Comparison of ENCODE assay signal across 1 cellular context in the genomic region with DNA sequence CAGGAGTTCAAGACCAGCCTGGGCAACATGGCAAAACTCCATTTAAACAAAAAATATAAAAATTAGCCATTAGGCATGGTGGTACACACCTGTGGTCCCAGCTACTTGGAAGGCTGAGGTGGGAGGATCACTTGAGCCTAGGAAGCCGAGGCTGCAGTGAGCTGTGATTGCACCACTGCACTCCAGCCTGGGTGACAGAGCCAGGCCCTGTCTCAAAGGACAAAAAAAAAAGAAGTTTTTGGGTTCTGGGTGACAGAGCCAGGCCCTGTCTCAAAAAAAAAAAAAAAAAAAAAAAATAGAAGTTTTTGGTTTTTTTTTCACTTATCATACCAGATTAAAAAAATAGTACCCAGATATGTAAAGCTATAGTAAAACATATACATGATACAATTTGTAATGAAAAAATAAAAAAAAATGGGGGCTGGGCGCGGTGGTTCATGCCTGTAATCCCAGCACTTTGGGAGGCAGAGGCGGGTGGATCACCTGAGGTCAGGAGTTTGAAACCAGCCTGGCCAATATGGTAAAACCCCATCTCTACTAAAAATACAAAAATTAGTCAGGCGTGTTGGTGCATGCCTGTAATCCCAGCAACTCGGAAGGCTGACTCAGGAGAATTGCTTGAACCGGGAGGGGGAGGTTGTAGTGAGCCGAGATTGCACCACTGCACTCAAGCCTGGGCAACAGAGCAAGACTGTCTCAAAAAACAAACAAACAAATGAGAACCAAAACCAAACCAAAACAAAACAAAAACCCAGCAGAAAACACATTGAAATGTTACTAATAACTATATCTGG.
TF ChIP-seq lines count a peak whose summit lies in the region.

No MANE protein-coding gene starts in this region.

TF ChIP-seq in HEK293, 187 proteins besides CTCF, POLR2A, EP300 and RAD21 (continued from another document):
- TF ChIP-seq INSM2 (tag by site-specific recombination; IDR thresholded peaks at IDR 0.05): peak; percentile 58
- TF ChIP-seq, protein P1, sequence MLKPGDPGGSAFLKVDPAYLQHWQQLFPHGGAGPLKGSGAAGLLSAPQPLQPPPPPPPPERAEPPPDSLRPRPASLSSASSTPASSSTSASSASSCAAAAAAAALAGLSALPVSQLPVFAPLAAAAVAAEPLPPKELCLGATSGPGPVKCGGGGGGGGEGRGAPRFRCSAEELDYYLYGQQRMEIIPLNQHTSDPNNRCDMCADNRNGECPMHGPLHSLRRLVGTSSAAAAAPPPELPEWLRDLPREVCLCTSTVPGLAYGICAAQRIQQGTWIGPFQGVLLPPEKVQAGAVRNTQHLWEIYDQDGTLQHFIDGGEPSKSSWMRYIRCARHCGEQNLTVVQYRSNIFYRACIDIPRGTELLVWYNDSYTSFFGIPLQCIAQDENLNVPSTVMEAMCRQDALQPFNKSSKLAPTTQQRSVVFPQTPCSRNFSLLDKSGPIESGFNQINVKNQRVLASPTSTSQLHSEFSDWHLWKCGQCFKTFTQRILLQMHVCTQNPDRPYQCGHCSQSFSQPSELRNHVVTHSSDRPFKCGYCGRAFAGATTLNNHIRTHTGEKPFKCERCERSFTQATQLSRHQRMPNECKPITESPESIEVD (tag by site-specific recombination; IDR thresholded peaks at IDR 0.05): peak; percentile 44; the same call in 1 of the 2 replicates
- TF ChIP-seq IKZF3 (tag by site-specific recombination; IDR thresholded peaks at IDR 0.05): 0 out of 2 replicates have a peak, but pooled peaks have one; percentile 11
- 0 out of 2 replicates have a peak, but pooled peaks have one; percentile 15 for TF ChIP-seq SCRT2 (tag by site-specific recombination; IDR thresholded peaks at IDR 0.05)
- peak; percentile 77 for TF ChIP-seq SP7 (tag by site-specific recombination; IDR thresholded peaks at IDR 0.05)
- TF ChIP-seq ZNF610 (tag by site-specific recombination; IDR thresholded peaks at IDR 0.05; ENCODE audit: borderline replicate concordance): peak; percentile 23; the same call in 1 of the 2 replicates
- peak; percentile 72; the same call in 1 of the 2 replicates for TF ChIP-seq PATZ1 (tag by site-specific recombination; IDR thresholded peaks at IDR 0.05)
- 0 out of 2 replicates have a peak, but pooled peaks have one; percentile 23 for TF ChIP-seq ZNF324 (tag by site-specific recombination; IDR thresholded peaks at IDR 0.05)
- TF ChIP-seq ZEB2 (tag by site-specific recombination; IDR thresholded peaks at IDR 0.05): peak; percentile 67
- TF ChIP-seq, protein P2, sequence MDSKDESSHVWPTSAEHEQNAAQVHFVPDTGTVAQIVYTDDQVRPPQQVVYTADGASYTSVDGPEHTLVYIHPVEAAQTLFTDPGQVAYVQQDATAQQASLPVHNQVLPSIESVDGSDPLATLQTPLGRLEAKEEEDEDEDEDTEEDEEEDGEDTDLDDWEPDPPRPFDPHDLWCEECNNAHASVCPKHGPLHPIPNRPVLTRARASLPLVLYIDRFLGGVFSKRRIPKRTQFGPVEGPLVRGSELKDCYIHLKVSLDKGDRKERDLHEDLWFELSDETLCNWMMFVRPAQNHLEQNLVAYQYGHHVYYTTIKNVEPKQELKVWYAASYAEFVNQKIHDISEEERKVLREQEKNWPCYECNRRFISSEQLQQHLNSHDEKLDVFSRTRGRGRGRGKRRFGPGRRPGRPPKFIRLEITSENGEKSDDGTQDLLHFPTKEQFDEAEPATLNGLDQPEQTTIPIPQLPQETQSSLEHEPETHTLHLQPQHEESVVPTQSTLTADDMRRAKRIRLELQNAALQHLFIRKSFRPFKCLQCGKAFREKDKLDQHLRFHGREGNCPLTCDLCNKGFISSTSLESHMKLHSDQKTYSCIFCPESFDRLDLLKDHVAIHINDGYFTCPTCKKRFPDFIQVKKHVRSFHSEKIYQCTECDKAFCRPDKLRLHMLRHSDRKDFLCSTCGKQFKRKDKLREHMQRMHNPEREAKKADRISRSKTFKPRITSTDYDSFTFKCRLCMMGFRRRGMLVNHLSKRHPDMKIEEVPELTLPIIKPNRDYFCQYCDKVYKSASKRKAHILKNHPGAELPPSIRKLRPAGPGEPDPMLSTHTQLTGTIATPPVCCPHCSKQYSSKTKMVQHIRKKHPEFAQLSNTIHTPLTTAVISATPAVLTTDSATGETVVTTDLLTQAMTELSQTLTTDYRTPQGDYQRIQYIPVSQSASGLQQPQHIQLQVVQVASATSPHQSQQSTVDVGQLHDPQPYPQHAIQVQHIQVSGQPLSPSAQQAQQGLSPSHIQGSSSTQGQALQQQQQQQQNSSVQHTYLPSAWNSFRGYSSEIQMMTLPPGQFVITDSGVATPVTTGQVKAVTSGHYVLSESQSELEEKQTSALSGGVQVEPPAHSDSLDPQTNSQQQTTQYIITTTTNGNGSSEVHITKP (tag by site-specific recombination; IDR thresholded peaks at IDR 0.05): peak; percentile 89
- TF ChIP-seq, protein P3, sequence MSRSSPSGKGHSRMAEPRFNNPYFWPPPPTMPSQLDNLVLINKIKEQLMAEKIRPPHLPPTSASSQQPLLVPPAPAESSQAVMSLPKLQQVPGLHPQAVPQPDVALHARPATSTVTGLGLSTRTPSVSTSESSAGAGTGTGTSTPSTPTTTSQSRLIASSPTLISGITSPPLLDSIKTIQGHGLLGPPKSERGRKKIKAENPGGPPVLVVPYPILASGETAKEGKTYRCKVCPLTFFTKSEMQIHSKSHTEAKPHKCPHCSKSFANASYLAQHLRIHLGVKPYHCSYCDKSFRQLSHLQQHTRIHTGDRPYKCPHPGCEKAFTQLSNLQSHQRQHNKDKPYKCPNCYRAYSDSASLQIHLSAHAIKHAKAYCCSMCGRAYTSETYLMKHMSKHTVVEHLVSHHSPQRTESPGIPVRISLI (tag by site-specific recombination; IDR thresholded peaks at IDR 0.05): peak; percentile 88
- 0 out of 2 replicates have a peak, but pooled peaks have one; percentile 29 for TF ChIP-seq ZNF843 (tag by site-specific recombination; IDR thresholded peaks at IDR 0.05)
